Comparison of ENCODE assay signal across 8 cellular contexts in the genomic region with DNA sequence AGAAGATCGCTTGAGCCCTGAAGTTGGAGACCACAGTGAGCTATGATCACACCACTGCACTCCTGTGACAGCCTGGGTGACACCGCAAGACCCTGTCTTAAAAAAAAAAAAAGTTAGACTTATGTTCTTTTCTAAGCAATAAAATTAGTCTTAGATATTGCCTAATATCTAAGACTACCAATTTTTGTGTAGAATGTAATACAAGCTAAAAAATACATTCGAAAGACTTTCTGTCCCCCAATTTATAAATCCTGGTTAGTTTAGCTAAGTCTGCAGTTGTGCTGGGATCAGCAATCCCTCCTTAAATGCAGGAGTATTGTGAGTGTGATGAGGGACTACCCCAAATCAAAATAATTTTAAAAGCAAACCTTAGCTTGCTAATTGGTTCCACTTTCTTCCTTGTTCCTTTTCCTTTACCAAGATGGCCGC. TPM values are rescaled to one million over a fixed set of nuclear protein-coding genes. Genes with fewer than 3 reads are reported as not detected.
DNase-seq lines count a peak whose midpoint lies in the region; TF ChIP-seq lines count a peak whose summit lies in the region.

No MANE protein-coding gene starts in this region.

- H3K9me3 ChIP-seq in ascending aorta = no peaks in the 10 kb centered on the region
- H3K9me3 ChIP-seq in liver (ENCODE audit: control insufficient read depth in 4 of 4, low read length in 3 of 4) = no peaks in the 10 kb centered on the region
- no peaks in the 10 kb centered on the region for H3K9me3 ChIP-seq in thyroid gland

- no peaks in the 10 kb centered on the region for H3K27me3 Mint-ChIP-seq in activated T-cell treated with anti-CD3 and anti-CD28 coated beads, Interleukin-2, amount 50 U/mL, for 24 hours

- H3K27ac Mint-ChIP-seq in activated T-cell treated with anti-CD3 and anti-CD28 coated beads, Interleukin-2, amount 50 U/mL, for 24 hours = peak overlapping the region; percentile 98

- peak overlapping the region in 1 of 2 donors; percentile 24 for H3K9ac ChIP-seq in liver (ENCODE audit: low read depth in 1 of 2, low read length in 2 of 2)

- no peak for TF ChIP-seq POLR2A in thyroid gland (IDR thresholded peaks at IDR 0.05)

- WGBS in liver = 61% methylated on average over 4 of the region's 4 CpGs
- 55 to 66% methylated on average over 4 of the region's 4 CpGs for WGBS in thyroid gland, 2 donors

- H3K27me3 ChIP-seq in ascending aorta (no peaks in the 10 kb centered on the region), liver (ENCODE audit: control insufficient read depth in 4 of 4, insufficient read depth in 4 of 4, low read length in 3 of 4) (no peaks in the 10 kb centered on the region), thyroid gland (no peaks in the 10 kb centered on the region)

- no peaks in the 10 kb centered on the region for H3K9me3 Mint-ChIP-seq in activated T-cell treated with anti-CD3 and anti-CD28 coated beads, Interleukin-2, amount 50 U/mL, for 24 hours

- DNase-seq in activated T-cell treated with anti-CD3 and anti-CD28 coated beads, Interleukin-2, amount 50 U/mL, for 24 hours = no peak
- no peak for DNase-seq in activated T-cell treated with anti-CD3 and anti-CD28 coated beads, Interleukin-2, amount 50 U/mL, for 48 hours
- DNase-seq in ascending aorta (ENCODE audit: low spot score in 2 of 2) (no peak), thyroid gland (no peak), DMS79 treated with DMSO at 0.1 percent for 48 hours (lab: John Stamatoyannopoulos, UW) (no peak), SIG-M5 (lab: John Stamatoyannopoulos, UW) (no peak), NCI-H69 (lab: John Stamatoyannopoulos, UW) (no peak)

- H3K4me3 ChIP-seq in ascending aorta (peak overlapping the region; percentile 81 to 91), liver (ENCODE audit: low read depth in 1 of 3, low read length in 3 of 3) (peak overlapping the region; percentile 77 to 99 (median 88)), thyroid gland (replicated peaks in 1 of 3) (peak overlapping the region in 2 of 3 donors; percentile 85 to 89)

- peaks cover under 1 to 5% of the 10 kb centered on the region in 2 donors for H3K36me3 ChIP-seq in ascending aorta
- H3K36me3 ChIP-seq in liver (ENCODE audit: control insufficient read depth in 4 of 4, insufficient read depth in 3 of 4, low read depth in 1 of 4, low read length in 3 of 4) = peaks cover 0 to 4% (median 2%) of the 10 kb centered on the region in 4 donors
- H3K36me3 ChIP-seq in thyroid gland = no peaks in the 10 kb centered on the region

- peak overlapping the region; percentile 96 for H3K4me3 Mint-ChIP-seq in activated T-cell treated with anti-CD3 and anti-CD28 coated beads, Interleukin-2, amount 50 U/mL, for 24 hours

- H3K27ac ChIP-seq in ascending aorta (peak overlapping the region; percentile 98 to 99), liver (ENCODE audit: low read depth in 1 of 2, low read length in 2 of 2) (peak overlapping the region; percentile 84 to 90), thyroid gland (peak overlapping the region in 2 of 3 donors; percentile 83 to 87)

- TF ChIP-seq RAD21 in liver (IDR thresholded peaks at IDR 0.05) = no peak

- no peak for TF ChIP-seq CTCF in ascending aorta (IDR thresholded peaks at IDR 0.05)
- TF ChIP-seq CTCF in liver (IDR thresholded peaks at IDR 0.05; ENCODE audit: low read depth, low read length, missing input control) = no peak
- TF ChIP-seq CTCF in thyroid gland (IDR thresholded peaks at IDR 0.05) = no peak

- H3K36me3 Mint-ChIP-seq in activated T-cell treated with anti-CD3 and anti-CD28 coated beads, Interleukin-2, amount 50 U/mL, for 24 hours (ENCODE audit: low read depth) = peaks cover 32% of the 10 kb centered on the region

- intact Hi-C loops in ascending aorta (cut with DNase I) = loop anchor here (1.0 to 5.0 kb wide), 9 partner anchors 66 to 629 kb away; partner anchors contain the start of genes DGUOK, INO80B, MOB1A and MTHFD2
- intact Hi-C loops in thyroid gland (cut with DNase I) = loop anchor here (10.0 kb wide), 2 partner anchors 316 to 506 kb away; partner anchors contain the start of gene BOLA3

- H3K4me1 Mint-ChIP-seq in activated T-cell treated with anti-CD3 and anti-CD28 coated beads, Interleukin-2, amount 50 U/mL, for 24 hours (ENCODE audit: low read depth) = peaks cover 60% of the 10 kb centered on the region

- H3K4me1 ChIP-seq in ascending aorta (peaks cover 3 to 10% of the 10 kb centered on the region in 2 donors), liver (ENCODE audit: control insufficient read depth in 4 of 4, insufficient read depth in 4 of 4, low read length in 3 of 4) (peaks cover 6 to 23% (median 16%) of the 10 kb centered on the region in 4 donors), thyroid gland (peaks cover 11 to 15% of the 10 kb centered on the region in 2 donors)

TF ChIP-seq in liver, 16 proteins besides CTCF, POLR2A, EP300 and RAD21:
- no peak for TF ChIP-seq JUND (IDR thresholded peaks at IDR 0.05)
- peak; percentile 100 for TF ChIP-seq YY1 (IDR thresholded peaks at IDR 0.05)
- TF ChIP-seq ZBTB33 (IDR thresholded peaks at IDR 0.05) = no peak
- TF ChIP-seq EGR1 (IDR thresholded peaks at IDR 0.05; ENCODE audit: low read depth in 2 of 2) = no peak
- TF ChIP-seq, protein P1, sequence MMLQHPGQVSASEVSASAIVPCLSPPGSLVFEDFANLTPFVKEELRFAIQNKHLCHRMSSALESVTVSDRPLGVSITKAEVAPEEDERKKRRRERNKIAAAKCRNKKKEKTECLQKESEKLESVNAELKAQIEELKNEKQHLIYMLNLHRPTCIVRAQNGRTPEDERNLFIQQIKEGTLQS (IDR thresholded peaks at IDR 0.05) = peak; percentile 11

RNA-seq across cellular contexts. Expression of gene STAMBP, which starts 0.4 kb away (rescaled TPM):
- 36.4 TPM for total RNA-seq in ascending aorta
- total RNA-seq in liver = 10 to 100 TPM; 10.2 to 13.1 TPM
- 10 to 100 TPM; 18.6 to 27.1 TPM for polyA plus RNA-seq in liver
- total RNA-seq in thyroid gland = 10 to 100 TPM; 31.9 to 45.2 (median 36.6) TPM

RNA-seq across cellular contexts. Expression of gene C2orf78, which starts 44.4 kb away (rescaled TPM):
- total RNA-seq in ascending aorta (not detected), liver (not detected), thyroid gland (not detected)
- under 1 TPM in 1 of 2 donors, not detected in 1; 0.02 TPM for polyA plus RNA-seq in liver

RNA-seq across cellular contexts. Expression of gene DUSP11, which starts 48.5 kb away (rescaled TPM):
- total RNA-seq in ascending aorta (24.6 TPM), liver (10 to 100 TPM in 1 of 2 donors, 1 to 10 TPM in 1; 10.0 to 10.7 TPM), thyroid gland (10 to 100 TPM; 22.2 to 40.0 (median 31.0) TPM)
- polyA plus RNA-seq in liver = 1 to 10 TPM; 6.7 to 8.5 TPM
